8 cellular contexts compared by ENCODE assay signal in the genomic region with DNA sequence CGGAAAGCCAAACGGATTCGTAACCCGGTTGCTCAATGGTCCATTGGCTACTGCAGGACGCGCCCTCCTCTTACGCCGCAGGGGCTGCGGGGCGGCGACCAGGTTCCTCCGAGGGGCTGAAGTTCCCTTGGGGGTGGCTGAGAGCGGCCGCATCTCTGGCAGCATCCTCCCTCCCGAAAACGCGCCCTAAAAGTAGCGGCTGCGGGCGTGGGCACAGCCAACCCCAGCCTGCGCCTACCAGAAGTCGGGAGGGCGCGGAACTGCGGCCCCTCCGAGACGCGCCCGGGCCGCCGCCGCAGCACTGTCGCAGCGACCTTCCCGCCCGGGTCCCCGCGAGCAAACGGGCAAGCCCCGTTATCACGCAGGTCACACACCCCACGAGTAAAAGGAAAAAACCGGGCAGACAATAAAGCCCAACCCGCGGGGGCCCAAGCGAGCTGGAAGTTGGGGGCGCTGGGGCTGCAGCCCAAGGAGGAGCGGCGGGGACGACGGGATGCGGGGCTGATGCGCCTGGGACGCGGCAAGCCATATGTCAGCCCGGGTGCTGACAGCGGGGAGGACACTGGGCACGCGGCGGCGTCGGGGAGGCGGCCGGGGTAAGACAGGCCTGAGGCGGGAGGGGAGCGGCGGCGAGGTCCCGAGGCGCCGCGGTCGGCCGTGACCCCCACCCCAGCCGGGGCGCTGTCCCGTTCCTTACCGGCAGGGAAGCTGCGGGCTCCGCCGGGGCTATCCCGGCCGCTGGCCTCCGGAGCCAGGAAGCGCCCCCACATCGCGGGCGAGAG. TPM values are rescaled to one million over a fixed set of nuclear protein-coding genes. Genes with fewer than 3 reads are reported as not detected.
A peak's percentile ranks its signal among the peaks of the same experiment; 100 is the strongest.
DNase-seq lines count a peak whose midpoint lies in the region; ATAC-seq and TF ChIP-seq lines count a peak whose summit lies in the region.

No MANE protein-coding gene starts in this region.

- H3K4ac ChIP-seq in H9 (ENCODE audit: low read depth, low read length), result no peak overlapping the region

- no peaks in the 10 kb centered on the region for H4K20me1 ChIP-seq in H9 (ENCODE audit: control insufficient read depth, insufficient read depth, insufficient read length)

- peak; percentile 27 to 34 for ATAC-seq in activated CD4-positive, CD25-positive, alpha-beta regulatory T cell treated with anti-CD3 and anti-CD28 coated beads, Interleukin-2, amount 50 U/mL, for 24 hours

- no peak overlapping the region for H3K23ac ChIP-seq in H9 (ENCODE audit: insufficient read length, low read depth, low read length)

- peak; percentile 69 for DNase-seq in DMS53 (lab: John Stamatoyannopoulos, UW)
- DNase-seq in DMS53 treated with DMSO at 0.1 percent for 48 hours (lab: John Stamatoyannopoulos, UW; ENCODE audit: unreplicated experiment), result no peak
- peak; percentile 59 for DNase-seq in H9
- peak; percentile 37 for DNase-seq in M059J (ENCODE audit: low read depth)
- DNase-seq in stimulated activated CD8-positive, alpha-beta memory T cell treated with anti-CD3 and anti-CD28 coated beads, Interleukin-12 subunit alpha, Interleukin-12 subunit beta, amount 100 ng/mL, for 4 hours (ENCODE audit: low read depth), result peak; percentile 21

- peak overlapping the region; percentile 63 for H3K9ac ChIP-seq in H9 (ENCODE audit: extremely low read depth, insufficient read length, low read length)
- peak overlapping the region; percentile 16 to 73 for H3K9ac ChIP-seq in liver (ENCODE audit: low read depth in 1 of 2, low read length in 2 of 2)

- H3K23me2 ChIP-seq in H9 (ENCODE audit: insufficient read length, low read depth, low read length, poor library complexity, severe bottlenecking), result peaks cover 6% of the 10 kb centered on the region

- H3K27ac Mint-ChIP-seq in H9, result no peak overlapping the region
- H3K27ac Mint-ChIP-seq in dendritic cell treated with granulocyte-macrophage colony-stimulating factor and Interleukin-4, amounts not matched to agents 40 ng/mL and 50 ng/mL, for 4 days, result peak overlapping the region; percentile 90

- no peak overlapping the region for H3K14ac ChIP-seq in H9 (ENCODE audit: insufficient read depth, low read length)

- H3K36me3 Mint-ChIP-seq in H9 (ENCODE audit: insufficient read depth in 1 of 3, low read depth in 3 of 3), result no peaks in the 10 kb centered on the region
- H3K36me3 Mint-ChIP-seq in dendritic cell treated with granulocyte-macrophage colony-stimulating factor and Interleukin-4, amounts not matched to agents 40 ng/mL and 50 ng/mL, for 4 days (ENCODE audit: low read depth), result peaks cover 14% of the 10 kb centered on the region

- H4K8ac ChIP-seq in H9 (replicated peaks; ENCODE audit: insufficient read length, low read depth, low read length), result no peak overlapping the region

- no peak for TF ChIP-seq RAD21 in liver (IDR thresholded peaks at IDR 0.05)

- H3K4me1 ChIP-seq in H9 (ENCODE audit: insufficient read depth, low read length) (no peaks in the 10 kb centered on the region), liver (ENCODE audit: control insufficient read depth in 4 of 4, insufficient read depth in 4 of 4, low read length in 3 of 4) (peaks cover 0 to 17% (median 11%) of the 10 kb centered on the region in 4 donors)

- H3K27ac ChIP-seq in H9 (ENCODE audit: insufficient read length, low read depth, low read length), result no peak overlapping the region
- peak overlapping the region; percentile 80 to 97 for H3K27ac ChIP-seq in liver (ENCODE audit: low read depth in 1 of 2, low read length in 2 of 2)

- no peak overlapping the region for H2BK5ac ChIP-seq in H9 (ENCODE audit: insufficient read length, low read length)

- H3K4me2 ChIP-seq in H9 (ENCODE audit: insufficient read depth, insufficient read length, low read length), result peak overlapping the region; percentile 76

- H2AFZ ChIP-seq in H9 (ENCODE audit: low read length), result no peak overlapping the region

- no peak overlapping the region for H2BK15ac ChIP-seq in H9 (ENCODE audit: low read depth, low read length)

- no peaks in the 10 kb centered on the region for H3K79me2 ChIP-seq in H9 (ENCODE audit: insufficient read depth, low read length)

- intact Hi-C loops in dendritic cell treated with granulocyte-macrophage colony-stimulating factor and Interleukin-4, amounts not matched to agents 40 ng/mL and 50 ng/mL, for 4 days (cut with micrococcal nuclease), result loop anchor here (2.0 to 5.0 kb wide), 3 partner anchors 127 to 284 kb away; a partner anchor contains a TSS

- no peak overlapping the region for H3T11ph ChIP-seq in H9 (ENCODE audit: low read length)

- no peak overlapping the region for H2BK120ac ChIP-seq in H9 (ENCODE audit: low read depth, low read length, poor library complexity, severe bottlenecking)

- no peaks in the 10 kb centered on the region for H3K9me3 ChIP-seq in H9 (ENCODE audit: control insufficient read depth, low read depth, low read length)
- no peaks in the 10 kb centered on the region for H3K9me3 ChIP-seq in liver (ENCODE audit: control insufficient read depth in 4 of 4, low read length in 3 of 4)

- H4K5ac ChIP-seq in H9 (ENCODE audit: insufficient read length, low read depth, low read length), result no peak overlapping the region

- H3K9me3 Mint-ChIP-seq in H9, result no peaks in the 10 kb centered on the region
- no peaks in the 10 kb centered on the region for H3K9me3 Mint-ChIP-seq in dendritic cell treated with granulocyte-macrophage colony-stimulating factor and Interleukin-4, amounts not matched to agents 40 ng/mL and 50 ng/mL, for 4 days

- no peak overlapping the region for H4K91ac ChIP-seq in H9 (ENCODE audit: insufficient read length, low read depth, low read length)

- no peaks in the 10 kb centered on the region for H3K27me3 Mint-ChIP-seq in H9 (ENCODE audit: low read depth)
- H3K27me3 Mint-ChIP-seq in dendritic cell treated with granulocyte-macrophage colony-stimulating factor and Interleukin-4, amounts not matched to agents 40 ng/mL and 50 ng/mL, for 4 days, result peaks cover 3% of the 10 kb centered on the region

- H3K36me3 ChIP-seq in liver (ENCODE audit: control insufficient read depth in 4 of 4, insufficient read depth in 3 of 4, low read depth in 1 of 4, low read length in 3 of 4), result no peaks in the 10 kb centered on the region

- no peaks in the 10 kb centered on the region for H3K27me3 ChIP-seq in H9 (ENCODE audit: insufficient read depth, low read length)
- H3K27me3 ChIP-seq in liver (ENCODE audit: control insufficient read depth in 4 of 4, insufficient read depth in 4 of 4, low read length in 3 of 4), result no peaks in the 10 kb centered on the region

- no peak overlapping the region for H2BK12ac ChIP-seq in H9 (ENCODE audit: insufficient read length, low read depth, low read length)

- peaks cover 18 to 21% of the 10 kb centered on the region in 2 experiments for H3K4me1 Mint-ChIP-seq in H9
- peaks cover 14% of the 10 kb centered on the region for H3K4me1 Mint-ChIP-seq in dendritic cell treated with granulocyte-macrophage colony-stimulating factor and Interleukin-4, amounts not matched to agents 40 ng/mL and 50 ng/mL, for 4 days (ENCODE audit: low read depth)

- TF ChIP-seq CTCF in H9 (conservative IDR thresholded peaks at IDR 0.05), result peak; percentile 34; the same call in 2 of the 3 replicates
- peak; percentile 9 for TF ChIP-seq CTCF in liver (IDR thresholded peaks at IDR 0.05; ENCODE audit: low read depth, low read length, missing input control)

- no peaks in the 10 kb centered on the region for H3K79me1 ChIP-seq in H9 (ENCODE audit: insufficient read depth, low read depth, low read length, poor library complexity, severe bottlenecking)

- H3K4me3 ChIP-seq in liver (ENCODE audit: low read depth in 1 of 3, low read length in 3 of 3), result peak overlapping the region; percentile 47 to 85 (median 80)

- WGBS in H9 (ENCODE audit: extremely low coverage, insufficient read length, low lambda C conversion rate), result no CpG with 5 or more reads among the region's 88 CpGs
- WGBS in liver, result under 1% methylated on average over 88 of the region's 88 CpGs

- peak overlapping the region; percentile 74 to 88 for H3K4me3 Mint-ChIP-seq in H9
- peak overlapping the region; percentile 90 for H3K4me3 Mint-ChIP-seq in dendritic cell treated with granulocyte-macrophage colony-stimulating factor and Interleukin-4, amounts not matched to agents 40 ng/mL and 50 ng/mL, for 4 days

- H3K56ac ChIP-seq in H9 (ENCODE audit: insufficient read length, low read depth, low read length), result no peak overlapping the region

- no peak overlapping the region for H2AK5ac ChIP-seq in H9 (ENCODE audit: insufficient read length, low read length)

- H3K18ac ChIP-seq in H9 (ENCODE audit: insufficient read length, low read depth, low read length), result peak overlapping the region; percentile 24

- no peak overlapping the region for H2BK20ac ChIP-seq in H9 (ENCODE audit: low read depth, low read length, poor library complexity, severe bottlenecking)

TF ChIP-seq in liver, 16 proteins besides CTCF, POLR2A, EP300 and RAD21 (continues in another document):
- TF ChIP-seq GABPA (IDR thresholded peaks at IDR 0.05 in 1 of 2, conservative IDR thresholded peaks at IDR 0.05 in 1 of 2), result no peak
- TF ChIP-seq TAF1 (conservative IDR thresholded peaks at IDR 0.05), result no peak
- TF ChIP-seq HNF4A (conservative IDR thresholded peaks at IDR 0.05), result no peak
- TF ChIP-seq YY1 (IDR thresholded peaks at IDR 0.05), result no peak
- TF ChIP-seq, protein P1, sequence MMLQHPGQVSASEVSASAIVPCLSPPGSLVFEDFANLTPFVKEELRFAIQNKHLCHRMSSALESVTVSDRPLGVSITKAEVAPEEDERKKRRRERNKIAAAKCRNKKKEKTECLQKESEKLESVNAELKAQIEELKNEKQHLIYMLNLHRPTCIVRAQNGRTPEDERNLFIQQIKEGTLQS (IDR thresholded peaks at IDR 0.05), result no peak
- TF ChIP-seq RXRA (IDR thresholded peaks at IDR 0.05), result no peak
- TF ChIP-seq, protein P2, sequence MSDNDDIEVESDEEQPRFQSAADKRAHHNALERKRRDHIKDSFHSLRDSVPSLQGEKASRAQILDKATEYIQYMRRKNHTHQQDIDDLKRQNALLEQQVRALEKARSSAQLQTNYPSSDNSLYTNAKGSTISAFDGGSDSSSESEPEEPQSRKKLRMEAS (IDR thresholded peaks at IDR 0.05), result no peak
- TF ChIP-seq SP1 (IDR thresholded peaks at IDR 0.05), result no peak
- no peak for TF ChIP-seq EGR1 (IDR thresholded peaks at IDR 0.05; ENCODE audit: low read depth in 2 of 2)
- no peak for TF ChIP-seq HNF4G (IDR thresholded peaks at IDR 0.05)

RNA-seq across cellular contexts. Expression of a gene that starts 0.7 kb away (rescaled TPM):
- 3.8 TPM in 2 replicates for total RNA-seq in H9 (2021)
- 5.7 and 15.2 TPM in 2 replicates for total RNA-seq in M059J (2014; rRNA removed; shearing (Covaris generic))
- 1 to 10 TPM; 2.9 to 6.4 TPM for total RNA-seq in liver
- polyA plus RNA-seq in liver, result 1 to 10 TPM in 1 of 2 donors, under 1 TPM in 1; 0.40 to 1.8 TPM
